In genomic region chr1:229213797-229214196, GRCh38 we compare ENCODE assay signal across 19 cellular contexts. TPM values are rescaled to one million over a fixed set of nuclear protein-coding genes. Genes with fewer than 3 reads are reported as not detected.
DNase-seq lines count a peak whose midpoint lies in the region; ATAC-seq, FAIRE-seq and TF ChIP-seq lines count a peak whose summit lies in the region.
"Had no signal": no experiment of that assay in that cellular context is flagged by ENCODE, and none has a peak within 500 bp of the region (broad histone marks: within the 10 kb centered on the region; RNA-seq: fewer than 3 reads in every experiment).

No MANE protein-coding gene starts in this region.

- H3K4me3 ChIP-seq in HepG2 (replicated peaks in 1 of 3; ENCODE audit: insufficient read depth in 1 of 3, low read depth in 2 of 3, low read length in 3 of 3) (no peak overlapping the region), right lobe of liver (no peak overlapping the region), IMR-90 (ENCODE audit: insufficient read depth, low read depth, low read length) (no peak overlapping the region), H1 (ENCODE audit: extremely low read depth in 1 of 4, insufficient read depth in 2 of 4, low read depth in 3 of 4, low read length in 4 of 4) (no peak overlapping the region)
- H3K4me3 ChIP-seq: BLaER1 had no signal

- no peak for DNase-seq in HepG2 (ENCODE audit: low spot score)
- no peak for DNase-seq in right lobe of liver
- DNase-seq in IMR-90 = no peak
- DNase-seq in H1 (ENCODE audit: low read depth in 1 of 2, low spot score in 2 of 2) = no peak
- DNase-seq in GM13977 (ENCODE audit: low spot score) = no peak
- DNase-seq: ACHN; BE2C; C1 segment of cervical spinal cord; CD4-positive, alpha-beta memory T cell; CD4-positive, CD25-positive, alpha-beta regulatory T cell; CD8-positive, alpha-beta memory T cell; COR-L47; DMS79 treated with DMSO at 0.1 percent for 48 hours; GF-D8 had no signal

- H3K79me1 ChIP-seq in IMR-90 (ENCODE audit: low read depth in 1 of 2, low read length in 2 of 2) (no peaks in the 10 kb centered on the region), H1 (ENCODE audit: low read depth, low read length) (no peaks in the 10 kb centered on the region)

- no peaks in the 10 kb centered on the region for H3K23me2 ChIP-seq in H1 (ENCODE audit: low read depth, low read length)

- intact Hi-C loops in HepG2 (cut with micrococcal nuclease; ENCODE audit: unreplicated experiment) (no loop called here), right lobe of liver (cut with DNase I) (no loop called here), IMR-90 (cut with micrococcal nuclease) (no loop called here)

- H3K14ac ChIP-seq in IMR-90 (replicated peaks; ENCODE audit: low read depth, low read length) = no peak overlapping the region
- no peak overlapping the region for H3K14ac ChIP-seq in H1 (ENCODE audit: insufficient read length)

- H2AK5ac ChIP-seq in IMR-90 (ENCODE audit: low read depth, low read length) = no peak overlapping the region
- H2AK5ac ChIP-seq in H1 (ENCODE audit: low read depth, low read length) = no peak overlapping the region

- H3K4ac ChIP-seq in IMR-90 (ENCODE audit: low read depth, low read length) (no peak overlapping the region), H1 (replicated peaks; ENCODE audit: insufficient read length, low read depth, low read length) (no peak overlapping the region)

- H3K18ac ChIP-seq in IMR-90 (ENCODE audit: low read depth, low read length) = no peak overlapping the region
- no peak overlapping the region for H3K18ac ChIP-seq in H1 (ENCODE audit: extremely low read depth, low read length)

- ATAC-seq in HepG2 (no peak), right lobe of liver (no peak), IMR-90 (ENCODE audit: low read depth) (no peak), HG02970 (IDR thresholded peaks at IDR 0.05; ENCODE audit: low FRiP score, unreplicated experiment) (no peak)

- no peak overlapping the region for H2AFZ ChIP-seq in HepG2 (ENCODE audit: low read length)
- H2AFZ ChIP-seq in IMR-90 (replicated peaks; ENCODE audit: low read length, poor library complexity) = no peak overlapping the region
- no peak overlapping the region for H2AFZ ChIP-seq in H1 (ENCODE audit: low read length)

- H2BK20ac ChIP-seq in IMR-90 (ENCODE audit: low read depth, low read length) (no peak overlapping the region), H1 (ENCODE audit: low read length) (no peak overlapping the region)

- H3K9me3 ChIP-seq in HepG2 (ENCODE audit: low read length) (no peaks in the 10 kb centered on the region), right lobe of liver (no peaks in the 10 kb centered on the region), IMR-90 (ENCODE audit: control insufficient read depth, insufficient read depth, low read length) (no peaks in the 10 kb centered on the region), H1 (ENCODE audit: insufficient read depth in 2 of 2, low read depth in 1 of 2, low read length in 1 of 2) (no peaks in the 10 kb centered on the region)
- H3K9me3 ChIP-seq: BE2C, BLaER1 had no signal

- H2BK15ac ChIP-seq in IMR-90 (ENCODE audit: low read depth, low read length) (no peak overlapping the region), H1 (ENCODE audit: low read length) (no peak overlapping the region)

- H3K4me2 ChIP-seq in HepG2 (ENCODE audit: low read depth, low read length) = no peak overlapping the region
- no peak overlapping the region for H3K4me2 ChIP-seq in IMR-90 (ENCODE audit: low read depth, low read length)
- no peak overlapping the region for H3K4me2 ChIP-seq in H1 (ENCODE audit: insufficient read depth in 1 of 2, low read depth in 2 of 2, low read length in 2 of 2)
- H3K4me2 ChIP-seq: BLaER1 had no signal

- H4K91ac ChIP-seq in IMR-90 (ENCODE audit: insufficient read depth, low read depth, low read length) = no peak overlapping the region
- H4K91ac ChIP-seq in H1 (replicated peaks; ENCODE audit: insufficient read length, low read length) = no peak overlapping the region

- H3K9me1 ChIP-seq in IMR-90 (ENCODE audit: insufficient read depth, low read length) = peaks cover 1% of the 10 kb centered on the region; the same call in 1 of the 2 replicates

- H3K27me3 ChIP-seq in HepG2 (ENCODE audit: control insufficient read depth in 1 of 2, insufficient read depth in 2 of 2, low read length in 2 of 2) (no peaks in the 10 kb centered on the region), right lobe of liver (no peaks in the 10 kb centered on the region), IMR-90 (ENCODE audit: control insufficient read depth, insufficient read depth, low read length) (no peaks in the 10 kb centered on the region), H1 (replicated peaks in 1 of 4; ENCODE audit: control insufficient read depth in 3 of 4, extremely low read depth in 1 of 4, insufficient read depth in 3 of 4, low read length in 3 of 4) (no peaks in the 10 kb centered on the region)
- H3K27me3 ChIP-seq: BE2C, BLaER1 had no signal

- CTCF ChIA-PET in HepG2 (lab: Yijun Ruan, JAX; ENCODE audit: low intra/inter-chr PET ratio, low total read pairs) = no interaction called here
- CTCF ChIA-PET in IMR-90 (lab: Yijun Ruan, JAX) = interaction anchor here (0.6 kb wide), 1 partner anchor 36 kb away, joined by 3 read pairs; no protein-coding TSS in a partner anchor
- CTCF ChIA-PET in H1 (lab: Charles Lee; ENCODE audit: partially characterized antibody) = interaction anchor here (0.7 kb wide), 1 partner anchor 14 kb away, joined by 3 read pairs; no protein-coding TSS in a partner anchor

- H4K8ac ChIP-seq in IMR-90 (ENCODE audit: low read depth in 2 of 2, low read length in 2 of 2) (no peak overlapping the region), H1 (ENCODE audit: extremely low read depth, insufficient read depth, low read length) (no peak overlapping the region)

- H3K23ac ChIP-seq in IMR-90 (ENCODE audit: low read depth, low read length) (no peak overlapping the region), H1 (ENCODE audit: insufficient read length) (no peak overlapping the region)

- TF ChIP-seq EP300 in HepG2 (IDR thresholded peaks at IDR 0.05; ENCODE audit: low read depth in 2 of 2, low read length in 2 of 2) (no peak), HepG2 (CRISPR knock-in tag; IDR thresholded peaks at IDR 0.05; ENCODE audit: borderline replicate concordance) (no peak), H1 (IDR thresholded peaks at IDR 0.05; ENCODE audit: borderline replicate concordance in 1 of 2, low read depth in 2 of 2, low read length in 2 of 2) (no peak)

- FAIRE-seq in HepG2 (lab: Jason Lieb, UNC) = no peak
- no peak for FAIRE-seq in H1 (lab: Jason Lieb, UNC)
- FAIRE-seq: G401.6, GM12891, GM19239 had no signal

- dilution Hi-C loops in IMR-90 (cut with HindIII; ENCODE audit: low sequenced_read_pairs, unreplicated experiment) = no loop called here

- no peak overlapping the region for H2AK9ac ChIP-seq in IMR-90 (replicated peaks; ENCODE audit: low read depth, low read length, poor library complexity)

- H2BK12ac ChIP-seq in H1 (ENCODE audit: low read depth, low read length) = no peak overlapping the region

- H3K36me3 ChIP-seq in HepG2 (replicated peaks in 1 of 2; ENCODE audit: control insufficient read depth in 1 of 2, insufficient read depth in 2 of 2, low read length in 2 of 2) (no peaks in the 10 kb centered on the region), right lobe of liver (no peaks in the 10 kb centered on the region), IMR-90 (ENCODE audit: control insufficient read depth, insufficient read depth, low read length) (no peaks in the 10 kb centered on the region), H1 (ENCODE audit: control insufficient read depth in 2 of 4, insufficient read depth in 4 of 4, low read length in 3 of 4) (no peaks in the 10 kb centered on the region)
- H3K36me3 ChIP-seq: BE2C, BLaER1 had no signal

- H4K5ac ChIP-seq in IMR-90 (ENCODE audit: low read depth, low read length) (no peak overlapping the region), H1 (ENCODE audit: insufficient read length, low read depth, low read length) (no peak overlapping the region)

- H3K27ac ChIP-seq in HepG2 (ENCODE audit: extremely low read length, insufficient read depth, low read length) (no peak overlapping the region), right lobe of liver (no peak overlapping the region), IMR-90 (ENCODE audit: insufficient read depth, low read length) (no peak overlapping the region), H1 (ENCODE audit: low read depth, low read length) (no peak overlapping the region)
- H3K27ac ChIP-seq: BLaER1 had no signal

- H3K79me2 ChIP-seq in HepG2 (ENCODE audit: insufficient read depth, low read length) (no peaks in the 10 kb centered on the region), H1 (ENCODE audit: control insufficient read depth in 1 of 2, insufficient read depth in 2 of 2, low read length in 2 of 2) (no peaks in the 10 kb centered on the region)

- no peak for TF ChIP-seq CTCF in HepG2 (CRISPR knock-in tag; IDR thresholded peaks at IDR 0.05)
- TF ChIP-seq CTCF in right lobe of liver (IDR thresholded peaks at IDR 0.05) = no peak
- no peak for TF ChIP-seq CTCF in IMR-90 (conservative IDR thresholded peaks at IDR 0.05; ENCODE audit: low read depth, low read length)
- TF ChIP-seq CTCF in H1 (IDR thresholded peaks at IDR 0.05; ENCODE audit: control extremely low read depth in 1 of 3, insufficient read depth in 1 of 3, low read depth in 1 of 3, low read length in 3 of 3) = no peak
- TF ChIP-seq CTCF in GM13977 (IDR thresholded peaks at IDR 0.05; ENCODE audit: extremely low read depth, insufficient read depth, missing control alignments) = no peak

- H4K20me1 ChIP-seq in HepG2 (ENCODE audit: insufficient read depth, low read length) = no peaks in the 10 kb centered on the region
- H4K20me1 ChIP-seq in IMR-90 (ENCODE audit: insufficient read depth, low read length) = no peaks in the 10 kb centered on the region
- H4K20me1 ChIP-seq in H1 (replicated peaks in 1 of 2; ENCODE audit: control insufficient read depth in 1 of 2, insufficient read depth in 2 of 2, low read length in 2 of 2) = no peaks in the 10 kb centered on the region
- H4K20me1 ChIP-seq: BLaER1 had no signal

- no peak overlapping the region for H2BK5ac ChIP-seq in IMR-90 (ENCODE audit: low read depth, low read length, poor library complexity, severe bottlenecking)
- H2BK5ac ChIP-seq in H1 (ENCODE audit: low read depth, low read length) = no peak overlapping the region

- no peak for TF ChIP-seq POLR2A in HepG2 (IDR thresholded peaks at IDR 0.05; ENCODE audit: insufficient read depth in 1 of 2, low read depth in 2 of 2, low read length in 2 of 2)
- TF ChIP-seq POLR2A in right lobe of liver (IDR thresholded peaks at IDR 0.05) = no peak
- TF ChIP-seq POLR2A in IMR-90 (IDR thresholded peaks at IDR 0.05; ENCODE audit: low read depth, low read length) = no peak
- TF ChIP-seq POLR2A in H1 (IDR thresholded peaks at IDR 0.05; ENCODE audit: control extremely low read depth in 1 of 2, low read depth in 2 of 2, low read length in 2 of 2) = no peak

- TF ChIP-seq RAD21 in HepG2 (CRISPR knock-in tag; IDR thresholded peaks at IDR 0.05) = no peak
- TF ChIP-seq RAD21 in IMR-90 (IDR thresholded peaks at IDR 0.05; ENCODE audit: low read length) = no peak
- TF ChIP-seq RAD21 in H1 (IDR thresholded peaks at IDR 0.05 in 1 of 2, conservative IDR thresholded peaks at IDR 0.05 in 1 of 2; ENCODE audit: low read depth in 2 of 2, low read length in 2 of 2) = no peak

- in situ Hi-C loops in HepG2 (cut with HindIII; ENCODE audit: extremely low pct_ligation_motif_present, low pct_unique_long_range_greater_than_20kb) = no loop called here
- in situ Hi-C loops in IMR-90 (cut with MboI; ENCODE audit: low sequenced_read_pairs) = no loop called here
- in situ Hi-C loops in GM13977 (cut with MboI; ENCODE audit: low pct_unique_long_range_greater_than_20kb, low sequenced_read_pairs, unreplicated experiment) = no loop called here

- H3K56ac ChIP-seq in IMR-90 (ENCODE audit: extremely low read depth, insufficient read depth, low read length) = no peak overlapping the region
- no peak overlapping the region for H3K56ac ChIP-seq in H1 (replicated peaks; ENCODE audit: insufficient read length, low read depth, low read length)

- POLR2A ChIA-PET in HepG2 (lab: Yijun Ruan, JAX) (no interaction called here), IMR-90 (lab: Charles Lee; ENCODE audit: unreplicated experiment) (no interaction called here), H1 (lab: Charles Lee; ENCODE audit: partially characterized antibody) (no interaction called here)

- no TSS peak for BruUV-seq in HepG2 (replicated peaks; lab: Mats Ljungman, UMichigan)
- BruUV-seq in IMR-90 (replicated peaks; lab: Mats Ljungman, UMichigan) = no TSS peak

- H3K9ac ChIP-seq in HepG2 (ENCODE audit: insufficient read depth, low read depth, low read length) = no peak overlapping the region
- H3K9ac ChIP-seq in IMR-90 (ENCODE audit: low read depth, low read length) = no peak overlapping the region
- no peak overlapping the region for H3K9ac ChIP-seq in H1 (replicated peaks in 1 of 4; ENCODE audit: extremely low read depth in 1 of 4, low read depth in 3 of 4, low read length in 3 of 4)
- H3K9ac ChIP-seq: BLaER1 had no signal

- H3K4me1 ChIP-seq in HepG2 (ENCODE audit: insufficient read depth, low read length) (peaks cover 33% of the 10 kb centered on the region), right lobe of liver (no peaks in the 10 kb centered on the region), IMR-90 (ENCODE audit: control insufficient read depth, insufficient read depth, low read length) (peaks cover 12% of the 10 kb centered on the region), H1 (replicated peaks in 1 of 4; ENCODE audit: control insufficient read depth in 3 of 4, insufficient read depth in 4 of 4, low read length in 3 of 4) (no peaks in the 10 kb centered on the region)
- H3K4me1 ChIP-seq: BE2C, BLaER1 had no signal

- no peak overlapping the region for H2BK120ac ChIP-seq in IMR-90 (ENCODE audit: low read depth, low read length)
- H2BK120ac ChIP-seq in H1 (replicated peaks; ENCODE audit: low read depth, low read length) = no peak overlapping the region

- WGBS in HepG2 (ENCODE audit: low lambda C conversion rate) = 93% methylated on average over 2 of the region's 2 CpGs
- WGBS in right lobe of liver (ENCODE audit: insufficient coverage, low coverage, low lambda C conversion rate, missing lambda C conversion rate) = 93% methylated on average over 2 of the region's 2 CpGs
- no CpG with 5 or more reads among the region's 2 CpGs for WGBS in IMR-90 (ENCODE audit: extremely low coverage in 2 of 2, insufficient read length in 1 of 2), 2 experiments
- 84% methylated on average over 2 of the region's 2 CpGs; no CpG with 5 or more reads in 1 of the 2 experiments for WGBS in H1 (ENCODE audit: extremely low coverage in 1 of 2, insufficient coverage in 1 of 2, insufficient read length in 1 of 2, insufficient replicate concordance in 2 of 2, low coverage in 1 of 2, low lambda C conversion rate in 2 of 2, missing lambda C conversion rate in 1 of 2), 2 experiments

RNA-seq across cellular contexts. Expression of gene RAB4A, which starts 57.1 kb away (rescaled TPM):
- total RNA-seq in HepG2 (2016; rRNA removed; fragmentation: Illumina TruSeq; extraction: Trizol) = 76.6 and 80.1 TPM in 2 replicates
- 135 and 139 TPM in 2 replicates for total RNA-seq in HepG2 (2016; cell fraction: cytosol; rRNA removed; fragmentation: Illumina TruSeq; extraction: Trizol; ENCODE audit: low read depth)
- 71.2 and 81.9 TPM in 2 replicates for total RNA-seq in HepG2 (2016; cell fraction: insoluble cytoplasmic fraction; rRNA removed; fragmentation: Illumina TruSeq; extraction: Trizol)
- total RNA-seq in HepG2 (2016; cell fraction: membrane; rRNA removed; fragmentation: Illumina TruSeq; extraction: Trizol) = 213 and 217 TPM in 2 replicates
- 41.7 and 48.3 TPM in 2 replicates for total RNA-seq in HepG2 (2016; cell fraction: nucleus; rRNA removed; fragmentation: Illumina TruSeq; extraction: Trizol)
- polyA plus RNA-seq in HepG2 (2011; rRNA removed) = 41.6 and 56.0 TPM in 2 replicates
- 53.2 and 57.4 TPM in 2 replicates for polyA plus RNA-seq in HepG2 (2011; cell fraction: cytosol; rRNA removed)
- 15.9 and 18.4 TPM in 2 replicates for polyA plus RNA-seq in HepG2 (2011; cell fraction: nucleus; rRNA removed)
- polyA plus RNA-seq in HepG2 (2012) = 71.3 and 87.6 TPM in 2 replicates
- polyA plus RNA-seq in HepG2 (2016; cell fraction: cytosol; fragmentation: Illumina TruSeq; extraction: Trizol; ENCODE audit: low read depth) = 296 and 305 TPM in 2 replicates
- polyA plus RNA-seq in HepG2 (2016; cell fraction: insoluble cytoplasmic fraction; fragmentation: Illumina TruSeq; extraction: Trizol; ENCODE audit: low read depth) = 113 and 114 TPM in 2 replicates
- polyA plus RNA-seq in HepG2 (2016; cell fraction: membrane; fragmentation: Illumina TruSeq; extraction: Trizol; ENCODE audit: low read depth) = 280 and 289 TPM in 2 replicates
- polyA plus RNA-seq in HepG2 (2016; cell fraction: nucleus; fragmentation: Illumina TruSeq; extraction: Trizol; ENCODE audit: insufficient read depth, low read depth) = 77.5 and 84.8 TPM in 2 replicates
- 3.1 and 9.3 TPM in 2 replicates for polyA minus RNA-seq in HepG2 (2011; rRNA and poly(A)+ RNA removed; ENCODE audit: low replicate concordance)
- 17.1 and 18.2 TPM in 2 replicates for polyA minus RNA-seq in HepG2 (2011; cell fraction: cytosol; rRNA and poly(A)+ RNA removed)
- polyA minus RNA-seq in HepG2 (2011; cell fraction: nucleus; rRNA and poly(A)+ RNA removed) = 41.3 and 46.1 TPM in 2 replicates
- total RNA-seq in right lobe of liver = 10 to 100 TPM; 23.3 to 66.4 (median 50.0) TPM
- total RNA-seq in IMR-90 (2012; rRNA removed) = 26.2 and 33.3 TPM in 2 replicates
- 23.9 and 25.6 TPM in 2 replicates for polyA plus RNA-seq in IMR-90 (2012; rRNA removed)
- polyA plus RNA-seq in IMR-90 (2012; cell fraction: cytosol; rRNA removed) = 24.6 and 26.8 TPM in 2 replicates
- 9.4 and 14.7 TPM in 2 replicates for polyA plus RNA-seq in IMR-90 (2012; cell fraction: nucleus; rRNA removed; ENCODE audit: low replicate concordance)
- total RNA-seq in H1 (2021; fragmentation: NEBNext Ultra II Directional; extraction: Animal tissue kit (Norgen Biotek cat#: 25700)) = 68.8 and 73.4 TPM in 2 replicates
- polyA plus RNA-seq in H1 (2011; rRNA removed) = 13.3 and 16.7 TPM in 2 replicates
- 30.0 TPM for polyA plus RNA-seq in H1 (2011; cell fraction: cytosol; rRNA removed)
- 12.3 TPM for polyA plus RNA-seq in H1 (2011; cell fraction: nucleus; rRNA removed)
- polyA plus RNA-seq in H1 (2012, experiment 1 of 2) = 34.1 to 42.5 TPM (median 36.4 TPM) in 4 replicates
- 26.9 TPM for polyA plus RNA-seq in H1 (2012, experiment 2 of 2)
- 20.3 TPM for polyA plus RNA-seq in H1 (2013, experiment 1 of 2)
- polyA plus RNA-seq in H1 (2013, experiment 2 of 2) = 21.3 TPM
- 5.7 and 6.6 TPM in 2 replicates for polyA minus RNA-seq in H1 (2011; rRNA and poly(A)+ RNA removed)
- 11.6 TPM for polyA minus RNA-seq in H1 (2011; cell fraction: cytosol; rRNA and poly(A)+ RNA removed)
- 19.8 TPM for polyA minus RNA-seq in H1 (2011; cell fraction: nucleus; rRNA and poly(A)+ RNA removed)

Comparison
In these comparisons a context has a peak if more than half of its experiments do, and no peak if none do; other contexts are left out.
1. Of the 41 proteins assayed by ChIP-seq in both HepG2 and H1: peak only in HepG2: none; only in H1: none; in both: MAFK; in neither: 40.